ENCODE assay signal across 28 cellular contexts in genomic region chr9:89853931-89854330, GRCh38.
A peak's percentile ranks its signal among the peaks of the same experiment; 100 is the strongest.
DNase-seq lines count a peak whose midpoint lies in the region; TF ChIP-seq lines count a peak whose summit lies in the region.
"Had no signal": no experiment of that assay in that cellular context is flagged by ENCODE, and none has a peak within 500 bp of the region (broad histone marks: within the 10 kb centered on the region; RNA-seq: fewer than 3 reads in every experiment).

No MANE protein-coding gene starts in this region.

- no peak overlapping the region for H3K4ac ChIP-seq in neuronal stem cell (ENCODE audit: low read length)

- H3K4me3 Mint-ChIP-seq in activated CD4-positive, alpha-beta memory T cell treated with anti-CD3 and anti-CD28 coated beads for 36 hours, result no peak overlapping the region
- no peak overlapping the region for H3K4me3 Mint-ChIP-seq in activated CD4-positive, alpha-beta memory T cell treated with anti-CD3 and anti-CD28 coated beads, Interleukin-2, amount 10 ng/mL, durations not matched to agents 7 days and 5 days
- no peak overlapping the region for H3K4me3 Mint-ChIP-seq in activated naive CD4-positive, alpha-beta T cell treated with anti-CD3 and anti-CD28 coated beads for 36 hours
- H3K4me3 Mint-ChIP-seq: CD14-positive monocyte; CD8-positive, alpha-beta memory T cell had no signal

- H3K27ac ChIP-seq in right atrium auricular region (no peak overlapping the region), left ventricle myocardium inferior (replicated peaks) (no peak overlapping the region), neuronal stem cell (replicated peaks; ENCODE audit: low read length) (no peak overlapping the region)
- H3K27ac ChIP-seq: HL-60, SJCRH30 had no signal

- H3K36me3 ChIP-seq in right atrium auricular region (no peaks in the 10 kb centered on the region), left ventricle myocardium inferior (no peaks in the 10 kb centered on the region), neuronal stem cell (replicated peaks in 1 of 2; ENCODE audit: control insufficient read depth in 2 of 2, insufficient read depth in 2 of 2, low read length in 2 of 2) (no peaks in the 10 kb centered on the region)
- H3K36me3 ChIP-seq: BE2C, SJCRH30 had no signal

- H3K9me3 Mint-ChIP-seq in activated CD4-positive, alpha-beta memory T cell treated with anti-CD3 and anti-CD28 coated beads for 36 hours, result peaks cover 2% of the 10 kb centered on the region
- H3K9me3 Mint-ChIP-seq in activated CD4-positive, alpha-beta memory T cell treated with anti-CD3 and anti-CD28 coated beads, Interleukin-2, amount 10 ng/mL, durations not matched to agents 7 days and 5 days, result no peaks in the 10 kb centered on the region
- H3K9me3 Mint-ChIP-seq in activated naive CD4-positive, alpha-beta T cell treated with anti-CD3 and anti-CD28 coated beads for 36 hours, result no peaks in the 10 kb centered on the region

- H3K23ac ChIP-seq in neuronal stem cell (ENCODE audit: low read depth, low read length, poor library complexity), result no peak overlapping the region

- no peak overlapping the region for H3K27ac Mint-ChIP-seq in activated CD4-positive, alpha-beta memory T cell treated with anti-CD3 and anti-CD28 coated beads for 36 hours
- no peak overlapping the region for H3K27ac Mint-ChIP-seq in activated CD4-positive, alpha-beta memory T cell treated with anti-CD3 and anti-CD28 coated beads, Interleukin-2, amount 10 ng/mL, durations not matched to agents 7 days and 5 days
- H3K27ac Mint-ChIP-seq in activated naive CD4-positive, alpha-beta T cell treated with anti-CD3 and anti-CD28 coated beads for 36 hours, result no peak overlapping the region
- H3K27ac Mint-ChIP-seq: CD14-positive monocyte; CD8-positive, alpha-beta memory T cell had no signal

- no peak overlapping the region for H3K4me2 ChIP-seq in neuronal stem cell (ENCODE audit: insufficient read depth, low read length, poor library complexity, severe bottlenecking)

- H2BK5ac ChIP-seq in neuronal stem cell (ENCODE audit: low read length), result no peak overlapping the region

- no peak overlapping the region for H3K9ac ChIP-seq in neuronal stem cell (ENCODE audit: low read depth, low read length, poor library complexity)

- TF ChIP-seq CTCF in right atrium auricular region (IDR thresholded peaks at IDR 0.05), result no peak
- TF ChIP-seq CTCF in left ventricle myocardium inferior (IDR thresholded peaks at IDR 0.05; ENCODE audit: borderline replicate concordance), result no peak

- no peak overlapping the region for H2BK120ac ChIP-seq in neuronal stem cell (ENCODE audit: low read depth, low read length)

- H3K14ac ChIP-seq in neuronal stem cell (ENCODE audit: low read length), result no peak overlapping the region

- peak overlapping the region; percentile 50 for H2AK5ac ChIP-seq in neuronal stem cell (ENCODE audit: low read depth, low read length)

- intact Hi-C loops in activated CD4-positive, alpha-beta memory T cell treated with anti-CD3 and anti-CD28 coated beads for 36 hours (cut with micrococcal nuclease), result no loop called here
- intact Hi-C loops in left ventricle myocardium inferior (cut with micrococcal nuclease), result no loop called here
- intact Hi-C loops in activated naive CD4-positive, alpha-beta T cell treated with anti-CD3 and anti-CD28 coated beads for 36 hours (cut with micrococcal nuclease), result no loop called here

- no peaks in the 10 kb centered on the region for H3K79me1 ChIP-seq in neuronal stem cell (ENCODE audit: low read depth, low read length)

- CTCF ChIA-PET in activated CD4-positive, alpha-beta memory T cell treated with anti-CD3 and anti-CD28 coated beads for 36 hours (lab: Charles Lee), result no interaction called here
- CTCF ChIA-PET in activated CD4-positive, alpha-beta memory T cell treated with anti-CD3 and anti-CD28 coated beads, Interleukin-2, amount 10 ng/mL, durations not matched to agents 7 days and 5 days (lab: Charles Lee), result interaction anchor here (0.5 kb wide), 1 partner anchor 219 kb away, joined by 3 read pairs; no protein-coding TSS in a partner anchor
- CTCF ChIA-PET in activated naive CD4-positive, alpha-beta T cell treated with anti-CD3 and anti-CD28 coated beads for 36 hours (lab: Charles Lee), result no interaction called here

- H3K27me3 Mint-ChIP-seq in activated CD4-positive, alpha-beta memory T cell treated with anti-CD3 and anti-CD28 coated beads for 36 hours, result peaks cover 1% of the 10 kb centered on the region
- peaks cover 40% of the 10 kb centered on the region for H3K27me3 Mint-ChIP-seq in activated CD4-positive, alpha-beta memory T cell treated with anti-CD3 and anti-CD28 coated beads, Interleukin-2, amount 10 ng/mL, durations not matched to agents 7 days and 5 days
- H3K27me3 Mint-ChIP-seq in activated naive CD4-positive, alpha-beta T cell treated with anti-CD3 and anti-CD28 coated beads for 36 hours (ENCODE audit: low read depth), result no peaks in the 10 kb centered on the region

- H3K18ac ChIP-seq in neuronal stem cell (ENCODE audit: low read length), result peak overlapping the region; percentile 75

- peak overlapping the region; percentile 46 for H2BK12ac ChIP-seq in neuronal stem cell (ENCODE audit: low read length)

- H3K27me3 ChIP-seq in right atrium auricular region (no peaks in the 10 kb centered on the region), left ventricle myocardium inferior (ENCODE audit: low read depth) (no peaks in the 10 kb centered on the region), neuronal stem cell (ENCODE audit: control insufficient read depth in 3 of 3, insufficient read depth in 3 of 3, low read depth in 1 of 3, low read length in 3 of 3) (no peaks in the 10 kb centered on the region)
- H3K27me3 ChIP-seq: BE2C, SJCRH30 had no signal

- H2AFZ ChIP-seq in neuronal stem cell (ENCODE audit: low read length), result no peak overlapping the region

- H3K36me3 Mint-ChIP-seq in activated CD4-positive, alpha-beta memory T cell treated with anti-CD3 and anti-CD28 coated beads for 36 hours, result no peaks in the 10 kb centered on the region
- no peaks in the 10 kb centered on the region for H3K36me3 Mint-ChIP-seq in activated CD4-positive, alpha-beta memory T cell treated with anti-CD3 and anti-CD28 coated beads, Interleukin-2, amount 10 ng/mL, durations not matched to agents 7 days and 5 days (ENCODE audit: low read depth)
- H3K36me3 Mint-ChIP-seq in activated naive CD4-positive, alpha-beta T cell treated with anti-CD3 and anti-CD28 coated beads for 36 hours (ENCODE audit: low read depth), result no peaks in the 10 kb centered on the region
- H3K36me3 Mint-ChIP-seq: CD14-positive monocyte; CD8-positive, alpha-beta memory T cell had no signal

- H2BK15ac ChIP-seq in neuronal stem cell (ENCODE audit: low read length), result no peak overlapping the region

- H3K4me1 ChIP-seq in right atrium auricular region, result peaks cover 0 to 11% of the 10 kb centered on the region in 2 donors
- peaks cover 9% of the 10 kb centered on the region for H3K4me1 ChIP-seq in left ventricle myocardium inferior
- H3K4me1 ChIP-seq in neuronal stem cell (ENCODE audit: control insufficient read depth in 2 of 2, insufficient read depth in 1 of 2, low read depth in 1 of 2, low read length in 2 of 2), result no peaks in the 10 kb centered on the region
- H3K4me1 ChIP-seq: BE2C had no signal

- H3K4me3 ChIP-seq in right atrium auricular region, result no peak overlapping the region
- no peak overlapping the region for H3K4me3 ChIP-seq in left ventricle myocardium inferior
- no peak overlapping the region for H3K4me3 ChIP-seq in neuronal stem cell (ENCODE audit: low read length in 2 of 2)
- H3K4me3 ChIP-seq: SJCRH30 had no signal

- H3K9me3 ChIP-seq in right atrium auricular region (no peaks in the 10 kb centered on the region), left ventricle myocardium inferior (replicated peaks) (peaks cover 13% of the 10 kb centered on the region), neuronal stem cell (replicated peaks in 1 of 2; ENCODE audit: control insufficient read depth in 2 of 2, insufficient read depth in 1 of 2, low read depth in 1 of 2, low read length in 2 of 2) (peaks cover 0 to 2% of the 10 kb centered on the region in 2 donors)
- H3K9me3 ChIP-seq: BE2C had no signal

- peak; percentile 2 for DNase-seq in activated CD4-positive, alpha-beta memory T cell treated with anti-CD3 and anti-CD28 coated beads for 36 hours
- no peak for DNase-seq in activated CD4-positive, alpha-beta memory T cell treated with anti-CD3 and anti-CD28 coated beads, Interleukin-2, amount 10 ng/mL, durations not matched to agents 7 days and 5 days
- peak; percentile 26 for DNase-seq in right atrium auricular region (ENCODE audit: low spot score)
- no peak for DNase-seq in left ventricle myocardium inferior
- DNase-seq in neuronal stem cell (ENCODE audit: low spot score), result no peak
- DNase-seq in ureter (ENCODE audit: low spot score), result peak; percentile 40
- no peak for DNase-seq in SKM-1 treated with dmso at 0.1 percent for 144 hours (lab: John Stamatoyannopoulos, UW; ENCODE audit: unreplicated experiment)
- no peak for DNase-seq in activated naive CD4-positive, alpha-beta T cell treated with anti-CD3 and anti-CD28 coated beads for 36 hours
- DNase-seq: 8988T; ACHN; BE2C; CD8-positive, alpha-beta memory T cell; DMS 273 treated with DMSO at 0.1 percent for 48 hours; DMS79; EL; GDM1; NCI-H1092; NCI-H1417 treated with DMSO at 0.1 percent for 48 hours; NCI-H1694 treated with DMSO at 0.1 percent for 48 hours; NCI-H2081 treated with DMSO at 0.1 percent for 48 hours; NCI-H2171; NCI-H345; NCI-H510A treated with DMSO at 0.1 percent for 48 hours; NK-92 treated with Interleukin-12 subunit alpha and Interleukin-12 subunit beta, amount 100 ng/mL, for 24 hours; PC-3; SJCRH30 had no signal

- POLR2A ChIA-PET in activated CD4-positive, alpha-beta memory T cell treated with anti-CD3 and anti-CD28 coated beads for 36 hours (lab: Charles Lee), result no interaction called here
- POLR2A ChIA-PET in activated CD4-positive, alpha-beta memory T cell treated with anti-CD3 and anti-CD28 coated beads, Interleukin-2, amount 10 ng/mL, durations not matched to agents 7 days and 5 days (lab: Charles Lee), result no interaction called here

- no peaks in the 10 kb centered on the region for H3K4me1 Mint-ChIP-seq in activated CD4-positive, alpha-beta memory T cell treated with anti-CD3 and anti-CD28 coated beads for 36 hours (ENCODE audit: low read depth)
- no peaks in the 10 kb centered on the region for H3K4me1 Mint-ChIP-seq in activated CD4-positive, alpha-beta memory T cell treated with anti-CD3 and anti-CD28 coated beads, Interleukin-2, amount 10 ng/mL, durations not matched to agents 7 days and 5 days
- no peaks in the 10 kb centered on the region for H3K4me1 Mint-ChIP-seq in activated naive CD4-positive, alpha-beta T cell treated with anti-CD3 and anti-CD28 coated beads for 36 hours (ENCODE audit: low read depth)
- H3K4me1 Mint-ChIP-seq: CD14-positive monocyte; CD8-positive, alpha-beta memory T cell had no signal

- H4K8ac ChIP-seq in neuronal stem cell (ENCODE audit: low read depth, low read length), result no peak overlapping the region

- no CpG with 5 or more reads among the region's 3 CpGs for WGBS in neuronal stem cell (ENCODE audit: extremely low coverage in 2 of 2, insufficient read length in 2 of 2, insufficient replicate concordance in 1 of 2), 2 donors

- no peak overlapping the region for H4K91ac ChIP-seq in neuronal stem cell (ENCODE audit: low read depth, low read length, poor library complexity)

Comparison
In these comparisons a context has a peak if more than half of its experiments do, and no peak if none do; other contexts are left out.
1. DNase-seq: peak in activated CD4-positive, alpha-beta memory T cell treated with anti-CD3 and anti-CD28 coated beads for 36 hours (single experiment), right atrium auricular region (single experiment) and ureter (single experiment); none in activated CD4-positive, alpha-beta memory T cell treated with anti-CD3 and anti-CD28 coated beads, Interleukin-2, amount 10 ng/mL, durations not matched to agents 7 days and 5 days (single experiment), left ventricle myocardium inferior (single experiment), neuronal stem cell (single experiment), SKM-1 treated with dmso at 0.1 percent for 144 hours (single experiment) and activated naive CD4-positive, alpha-beta T cell treated with anti-CD3 and anti-CD28 coated beads for 36 hours (single experiment).